Comparison of ENCODE assay signal across 14 cellular contexts in the genomic region with DNA sequence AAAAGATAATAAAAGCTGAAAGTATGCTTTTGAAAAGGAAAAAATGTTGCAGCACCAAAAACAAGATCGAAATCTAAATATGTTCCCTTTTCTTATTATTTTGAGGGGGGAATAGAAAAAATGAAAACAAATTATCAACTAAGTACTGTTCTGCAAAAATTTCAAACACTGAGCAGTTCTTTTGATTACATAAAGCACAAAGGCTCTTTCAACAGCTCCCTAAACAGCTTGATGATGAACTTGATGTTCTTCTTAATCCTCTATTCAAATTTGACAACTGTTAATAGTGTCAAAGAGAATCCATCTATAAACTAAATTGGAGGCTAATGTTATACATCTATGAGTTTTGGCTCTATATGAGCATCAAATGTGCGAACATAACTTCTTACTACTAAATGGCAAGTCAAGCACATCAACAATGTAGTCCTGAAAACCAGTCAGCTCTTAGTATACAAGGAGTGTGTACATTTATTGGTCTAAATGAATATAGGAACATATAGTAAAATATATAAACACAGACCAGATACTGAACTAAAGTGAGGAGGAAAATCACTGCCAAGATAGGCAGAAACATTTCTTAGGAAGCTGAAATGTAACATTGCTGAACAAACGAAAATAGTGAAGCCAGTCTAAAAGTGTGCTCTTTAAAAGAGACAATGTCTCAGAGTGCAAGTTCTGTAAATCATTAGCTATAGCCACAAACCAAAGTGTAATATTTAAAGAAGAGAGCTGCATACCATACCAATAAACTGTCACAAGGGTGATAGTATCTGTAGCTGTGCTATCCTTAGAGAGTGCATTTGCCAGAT.
A peak's percentile ranks its signal among the peaks of the same experiment; 100 is the strongest.
DNase-seq lines count a peak whose midpoint lies in the region; ATAC-seq and TF ChIP-seq lines count a peak whose summit lies in the region.
"Had no signal": no experiment of that assay in that cellular context is flagged by ENCODE, and none has a peak within 500 bp of the region (broad histone marks: within the 10 kb centered on the region; RNA-seq: fewer than 3 reads in every experiment).

No MANE protein-coding gene starts in this region.

- DNase-seq in GM10248 (ENCODE audit: extremely low spot score) = peak; percentile 7
- DNase-seq in GM20000 (ENCODE audit: low spot score) = peak; percentile 1
- DNase-seq in retina = no peak
- DNase-seq in testis = no peak
- no peak for DNase-seq in WTC11 (ENCODE audit: low spot score)
- DNase-seq: activated CD8-positive, alpha-beta T cell treated with anti-CD3 and anti-CD28 coated beads for 36 hours; esophagus squamous epithelium; naive B cell; thyroid gland had no signal

- CTCF ChIA-PET in GM10248 (lab: Yijun Ruan, JAX) (interaction anchor here (1.2 kb wide), 1 partner anchor 9 kb away, joined by 3 read pairs; no protein-coding TSS in a partner anchor), WTC11 (lab: Charles Lee) (no interaction called here)

- H3K27ac ChIP-seq in VCaP (peak overlapping the region; percentile 48), testis (no peak overlapping the region)
- H3K27ac ChIP-seq: esophagus squamous epithelium, thyroid gland had no signal

- intact Hi-C loops in testis (cut with DNase I; ENCODE audit: low total_unique reads) = no loop called here

- no peaks in the 10 kb centered on the region for H3K4me1 Mint-ChIP-seq in WTC11
- H3K4me1 Mint-ChIP-seq: activated naive CD4-positive, alpha-beta T cell treated with anti-CD3 and anti-CD28 coated beads, Interleukin-2, amount 50 U/mL, for 24 hours; central memory CD8-positive, alpha-beta T cell; naive B cell had no signal

- H3K36me3 Mint-ChIP-seq in WTC11 = no peaks in the 10 kb centered on the region
- H3K36me3 Mint-ChIP-seq: activated naive CD4-positive, alpha-beta T cell treated with anti-CD3 and anti-CD28 coated beads, Interleukin-2, amount 50 U/mL, for 24 hours; naive B cell had no signal

- H3K4me1 ChIP-seq in testis = no peaks in the 10 kb centered on the region
- H3K4me1 ChIP-seq: esophagus squamous epithelium, thyroid gland had no signal

- POLR2A ChIA-PET in GM10248 (lab: Yijun Ruan, JAX) (no interaction called here), WTC11 (lab: Charles Lee) (no interaction called here)

- H3K4me3 Mint-ChIP-seq in WTC11 = no peak overlapping the region
- H3K4me3 Mint-ChIP-seq: activated CD8-positive, alpha-beta T cell treated with anti-CD3 and anti-CD28 coated beads for 36 hours; activated naive CD4-positive, alpha-beta T cell treated with anti-CD3 and anti-CD28 coated beads, Interleukin-2, amount 50 U/mL, for 24 hours; central memory CD8-positive, alpha-beta T cell; naive B cell had no signal

- H3K27me3 ChIP-seq in testis = no peaks in the 10 kb centered on the region
- H3K27me3 ChIP-seq: esophagus squamous epithelium, thyroid gland had no signal

- H3K9me3 ChIP-seq in testis = no peaks in the 10 kb centered on the region
- H3K9me3 ChIP-seq: thyroid gland had no signal

- TF ChIP-seq CTCF in GM10248 (IDR thresholded peaks at IDR 0.05; ENCODE audit: control extremely low read depth, extremely low read depth, low read depth, missing control alignments) (no peak), GM20000 (IDR thresholded peaks at IDR 0.05; ENCODE audit: extremely low read depth, missing control alignments) (no peak), VCaP (conservative IDR thresholded peaks at IDR 0.05) (no peak), testis (IDR thresholded peaks at IDR 0.05) (no peak), WTC11 (IDR thresholded peaks at IDR 0.05) (no peak)

- H3K9me3 Mint-ChIP-seq in WTC11 = no peaks in the 10 kb centered on the region
- H3K9me3 Mint-ChIP-seq: activated CD8-positive, alpha-beta T cell treated with anti-CD3 and anti-CD28 coated beads for 36 hours had no signal

- 62 to 64% methylated on average over 3 of the region's 3 CpGs for WGBS in testis, 2 donors

- no peak overlapping the region for H3K27ac Mint-ChIP-seq in WTC11
- H3K27ac Mint-ChIP-seq: activated CD8-positive, alpha-beta T cell treated with anti-CD3 and anti-CD28 coated beads for 36 hours; activated naive CD4-positive, alpha-beta T cell treated with anti-CD3 and anti-CD28 coated beads, Interleukin-2, amount 50 U/mL, for 24 hours; naive B cell had no signal

- no peaks in the 10 kb centered on the region for H3K36me3 ChIP-seq in testis (ENCODE audit: low read depth, missing control alignments)
- H3K36me3 ChIP-seq: esophagus squamous epithelium, thyroid gland had no signal

- TF ChIP-seq POLR2A in testis (IDR thresholded peaks at IDR 0.05) = no peak

- no peaks in the 10 kb centered on the region for H3K27me3 Mint-ChIP-seq in WTC11 (ENCODE audit: low read depth)
- H3K27me3 Mint-ChIP-seq: activated CD8-positive, alpha-beta T cell treated with anti-CD3 and anti-CD28 coated beads for 36 hours; activated naive CD4-positive, alpha-beta T cell treated with anti-CD3 and anti-CD28 coated beads, Interleukin-2, amount 50 U/mL, for 24 hours; central memory CD8-positive, alpha-beta T cell; naive B cell had no signal

- peak; percentile 92 for ATAC-seq in HG03066 (IDR thresholded peaks at IDR 0.05; ENCODE audit: low read depth, unreplicated experiment)
- no peak for ATAC-seq in HG02870 (IDR thresholded peaks at IDR 0.05; ENCODE audit: unreplicated experiment)
- no peak for ATAC-seq in WTC11
- ATAC-seq: activated CD8-positive, alpha-beta T cell treated with anti-CD3 and anti-CD28 coated beads for 36 hours had no signal

- no peak overlapping the region for H3K4me3 ChIP-seq in testis
- H3K4me3 ChIP-seq: esophagus squamous epithelium, thyroid gland had no signal

TF ChIP-seq in WTC11, 78 proteins besides CTCF, POLR2A, EP300 and RAD21:
- TF ChIP-seq, protein P1, sequence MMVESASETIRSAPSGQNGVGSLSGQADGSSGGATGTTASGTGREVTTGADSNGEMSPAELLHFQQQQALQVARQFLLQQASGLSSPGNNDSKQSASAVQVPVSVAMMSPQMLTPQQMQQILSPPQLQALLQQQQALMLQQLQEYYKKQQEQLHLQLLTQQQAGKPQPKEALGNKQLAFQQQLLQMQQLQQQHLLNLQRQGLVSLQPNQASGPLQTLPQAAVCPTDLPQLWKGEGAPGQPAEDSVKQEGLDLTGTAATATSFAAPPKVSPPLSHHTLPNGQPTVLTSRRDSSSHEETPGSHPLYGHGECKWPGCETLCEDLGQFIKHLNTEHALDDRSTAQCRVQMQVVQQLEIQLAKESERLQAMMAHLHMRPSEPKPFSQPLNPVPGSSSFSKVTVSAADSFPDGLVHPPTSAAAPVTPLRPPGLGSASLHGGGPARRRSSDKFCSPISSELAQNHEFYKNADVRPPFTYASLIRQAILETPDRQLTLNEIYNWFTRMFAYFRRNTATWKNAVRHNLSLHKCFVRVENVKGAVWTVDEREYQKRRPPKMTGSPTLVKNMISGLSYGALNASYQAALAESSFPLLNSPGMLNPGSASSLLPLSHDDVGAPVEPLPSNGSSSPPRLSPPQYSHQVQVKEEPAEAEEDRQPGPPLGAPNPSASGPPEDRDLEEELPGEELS (CRISPR knock-in tag; IDR thresholded peaks at IDR 0.05) = no peak
- no peak for TF ChIP-seq SMAD4 (CRISPR knock-in tag; IDR thresholded peaks at IDR 0.05)
- TF ChIP-seq ETV6 (CRISPR knock-in tag; IDR thresholded peaks at IDR 0.05) = no peak

Comparison
In these comparisons a context has a peak if more than half of its experiments do, and no peak if none do; other contexts are left out.
1. DNase-seq: peak in GM10248 (single experiment) and GM20000 (single experiment); none in retina (single experiment), testis (single experiment) and WTC11 (single experiment).